In the genomic region with DNA sequence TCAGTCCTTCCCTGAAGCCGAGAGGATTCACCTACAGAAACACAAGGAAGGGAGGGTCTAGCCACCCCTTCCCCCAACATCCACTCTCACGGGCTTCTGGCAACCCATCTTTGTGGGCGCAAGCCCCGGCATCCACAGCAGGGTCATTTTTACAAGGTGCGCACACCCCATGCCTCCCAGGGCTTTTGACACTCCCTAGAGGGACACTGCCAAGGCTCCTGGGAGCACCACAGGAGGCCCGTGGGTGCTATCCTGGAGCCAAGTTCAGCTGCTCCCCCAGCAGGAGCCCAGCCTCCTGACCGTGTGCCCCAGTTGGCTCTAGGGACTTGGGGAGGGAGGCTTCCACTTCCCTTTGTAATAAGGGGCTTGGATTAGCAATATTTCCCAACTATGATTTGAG, we compare ENCODE assay signal across 19 cellular contexts.
DNase-seq lines count a peak whose midpoint lies in the region; ATAC-seq and TF ChIP-seq lines count a peak whose summit lies in the region.
"Had no signal": no experiment of that assay in that cellular context is flagged by ENCODE, and none has a peak within 500 bp of the region (broad histone marks: within the 10 kb centered on the region; RNA-seq: fewer than 3 reads in every experiment).

No MANE protein-coding gene starts in this region.

- ATAC-seq in thoracic aorta (ENCODE audit: insufficient number of reproducible peaks, low FRiP score, low read depth): no peak
- ATAC-seq in HG03439 (IDR thresholded peaks at IDR 0.05; ENCODE audit: unreplicated experiment): no peak
- ATAC-seq in omental fat pad (ENCODE audit: low FRiP score): no peak
- ATAC-seq: HCT116 had no signal

- H3K27ac ChIP-seq in HEK293 (ENCODE audit: extremely low read depth, low read depth, low read length) (no peak overlapping the region), coronary artery (peak overlapping the region; percentile 27 to 35), thoracic aorta (peak overlapping the region; percentile 76 to 87)
- H3K27ac ChIP-seq: A549, C4-2B, HL-60 had no signal

- POLR2A ChIA-PET in HEK293 (lab: Yijun Ruan, JAX): no interaction called here

- H3K4me3 Mint-ChIP-seq in osteocyte (ENCODE audit: unreplicated experiment): no peak overlapping the region
- H3K4me3 Mint-ChIP-seq: CD4-positive, alpha-beta T cell had no signal

- TF ChIP-seq CTCF in HEK293 (tag by site-specific recombination; IDR thresholded peaks at IDR 0.05) (no peak), coronary artery (IDR thresholded peaks at IDR 0.05) (no peak), osteocyte (IDR thresholded peaks at IDR 0.05) (no peak), thoracic aorta (IDR thresholded peaks at IDR 0.05) (no peak), omental fat pad (IDR thresholded peaks at IDR 0.05) (no peak)

- DNase-seq in coronary artery (ENCODE audit: low spot score): no peak
- DNase-seq in osteocyte (ENCODE audit: extremely low spot score, unreplicated experiment): peak; percentile 67
- DNase-seq in thoracic aorta (ENCODE audit: low spot score): no peak
- no peak for DNase-seq in G401 (ENCODE audit: low spot score)
- no peak for DNase-seq in omental fat pad (ENCODE audit: low spot score)
- DNase-seq: AML-193; Caco-2; CD4-positive, alpha-beta T cell; DMS153; DMS79; GF-D8; GOT3; H7 had no signal

- H3K36me3 ChIP-seq in HEK293 (ENCODE audit: control insufficient read depth in 2 of 2, insufficient read depth in 1 of 2, low read length in 2 of 2): no peaks in the 10 kb centered on the region
- H3K36me3 ChIP-seq in thoracic aorta: no peaks in the 10 kb centered on the region

- peaks cover 56% of the 10 kb centered on the region for H3K4me1 Mint-ChIP-seq in osteocyte (ENCODE audit: unreplicated experiment)

- in situ Hi-C loops in G401 (cut with HindIII; ENCODE audit: low sequenced_read_pairs): no loop called here

- CTCF ChIA-PET in HEK293 (lab: Yijun Ruan, JAX): interaction anchor here (0.6 to 1.4 kb wide), 2 partner anchors 100 to 1739 kb away, joined by 3 read pairs; no protein-coding TSS in a partner anchor

- H3K9me3 Mint-ChIP-seq in osteocyte (ENCODE audit: unreplicated experiment): no peaks in the 10 kb centered on the region
- H3K9me3 Mint-ChIP-seq: CD4-positive, alpha-beta T cell had no signal

- no peaks in the 10 kb centered on the region for H3K27me3 Mint-ChIP-seq in osteocyte (ENCODE audit: unreplicated experiment)
- H3K27me3 Mint-ChIP-seq: CD4-positive, alpha-beta T cell had no signal

- no peak overlapping the region for H3K4me3 ChIP-seq in HEK293 (ENCODE audit: low read depth, low read length)
- H3K4me3 ChIP-seq in coronary artery: no peak overlapping the region
- H3K4me3 ChIP-seq in thoracic aorta: no peak overlapping the region
- H3K4me3 ChIP-seq: A549 had no signal

- H3K36me3 Mint-ChIP-seq in osteocyte (ENCODE audit: unreplicated experiment): peaks cover 5% of the 10 kb centered on the region

- H3K27ac Mint-ChIP-seq in osteocyte (ENCODE audit: unreplicated experiment): no peak overlapping the region
- H3K27ac Mint-ChIP-seq: CD4-positive, alpha-beta T cell had no signal

- no peaks in the 10 kb centered on the region for H3K4me1 ChIP-seq in HEK293 (ENCODE audit: control insufficient read depth, insufficient read depth, low read length)
- H3K4me1 ChIP-seq in thoracic aorta (ENCODE audit: control insufficient read depth in 1 of 2, low read depth in 2 of 2): peaks cover 50 to 82% of the 10 kb centered on the region in 2 donors
- H3K4me1 ChIP-seq: A549, Caco-2 had no signal

- H3K9me3 ChIP-seq in HEK293 (ENCODE audit: control insufficient read depth, insufficient read depth, low read depth, low read length) (no peaks in the 10 kb centered on the region), thoracic aorta (no peaks in the 10 kb centered on the region)
- H3K9me3 ChIP-seq: A549, Caco-2 had no signal

- H3K27me3 ChIP-seq in thoracic aorta (replicated peaks; ENCODE audit: insufficient read depth): no peaks in the 10 kb centered on the region

TF ChIP-seq in HEK293, 187 proteins besides CTCF, POLR2A, EP300 and RAD21:
- TF ChIP-seq ZNF433 (tag by site-specific recombination; IDR thresholded peaks at IDR 0.05; ENCODE audit: low read depth) (no peak), GLI4 (tag by site-specific recombination; IDR thresholded peaks at IDR 0.05) (no peak), ZIC2 (tag by site-specific recombination; IDR thresholded peaks at IDR 0.05) (peak; percentile 51)
